In the genomic region with DNA sequence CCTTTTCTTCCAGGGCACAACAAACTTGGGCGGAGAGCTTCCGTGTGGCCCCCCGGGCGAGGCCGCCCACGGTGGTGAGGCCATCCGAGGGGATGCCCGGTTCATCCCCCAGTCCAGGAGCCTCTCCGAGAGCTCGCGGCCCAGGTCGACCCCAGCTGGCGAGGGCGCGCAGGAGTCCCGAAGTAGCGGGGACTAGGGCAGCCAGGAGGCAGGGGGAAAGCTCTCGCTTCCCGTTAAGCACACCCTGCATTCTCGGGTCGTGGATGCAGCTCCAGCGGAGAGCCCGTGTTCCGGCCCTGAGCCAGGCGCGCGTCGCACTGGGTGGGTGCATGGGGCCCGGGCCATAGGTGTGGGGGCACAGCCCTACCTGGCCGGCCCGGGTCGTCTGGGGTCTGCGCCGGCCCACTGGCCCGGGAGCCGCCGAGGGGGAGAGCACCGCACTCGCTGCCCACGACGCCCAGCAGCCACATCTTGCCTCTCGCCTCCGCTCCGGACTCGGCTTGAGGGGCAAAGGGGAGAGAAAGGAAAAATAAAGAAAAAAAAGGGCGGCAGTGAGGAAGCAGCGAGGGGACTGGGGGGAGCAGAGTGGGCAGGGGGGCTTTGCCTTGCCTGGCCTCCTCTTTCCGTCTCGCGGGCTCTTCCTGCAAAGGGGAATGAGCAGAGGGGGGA, we compare ENCODE assay signal across 8 cellular contexts. TPM values are rescaled to one million over a fixed set of nuclear protein-coding genes. Genes with fewer than 3 reads are reported as not detected.
DNase-seq lines count a peak whose midpoint lies in the region; ATAC-seq and TF ChIP-seq lines count a peak whose summit lies in the region.

No MANE protein-coding gene starts in this region.

- H3K9me3 Mint-ChIP-seq in activated B cell treated with CpG ODN at 0.5 μM for 24 hours, result no peaks in the 10 kb centered on the region

- intact Hi-C loops in activated B cell treated with CpG ODN at 0.5 μM for 24 hours (cut with micrococcal nuclease) (loop anchor here (2.0 kb wide), 1 partner anchor 16 kb away; no protein-coding TSS in a partner anchor), left cardiac atrium (cut with DNase I) (loop anchor here in 1 of 2 donors (10.0 kb wide), 1 partner anchor 98 kb away; no protein-coding TSS in a partner anchor)

- H3K27me3 Mint-ChIP-seq in activated B cell treated with CpG ODN at 0.5 μM for 24 hours, result peaks cover 47% of the 10 kb centered on the region

- H3K4me3 ChIP-seq in skeletal muscle cell (ENCODE audit: low read depth, low read length), result peak overlapping the region; percentile 7

- DNase-seq in GM10248 (ENCODE audit: extremely low spot score) (peak; percentile 37), activated B cell treated with CpG ODN at 0.5 μM for 24 hours (peak; percentile 42), left cardiac atrium (peak; percentile 25), skeletal muscle cell (ENCODE audit: low read depth) (no peak), NCI-H510A treated with DMSO at 0.1 percent for 48 hours (lab: John Stamatoyannopoulos, UW) (no peak)

- no peak for TF ChIP-seq CTCF in GM10248 (IDR thresholded peaks at IDR 0.05; ENCODE audit: control extremely low read depth, extremely low read depth, low read depth, missing control alignments)
- no peak for TF ChIP-seq CTCF in activated B cell treated with CpG ODN at 0.5 μM for 24 hours (IDR thresholded peaks at IDR 0.05)

- H3K4me3 Mint-ChIP-seq in activated B cell treated with CpG ODN at 0.5 μM for 24 hours, result peak overlapping the region; percentile 86

- POLR2A ChIA-PET in GM10248 (lab: Yijun Ruan, JAX), result no interaction called here
- POLR2A ChIA-PET in activated B cell treated with CpG ODN at 0.5 μM for 24 hours (lab: Charles Lee), result interaction anchor here (0.6 kb wide), 1 partner anchor 18 kb away, joined by 4 read pairs; no protein-coding TSS in a partner anchor

- H3K27ac Mint-ChIP-seq in activated B cell treated with CpG ODN at 0.5 μM for 24 hours, result no peak overlapping the region

- H3K36me3 Mint-ChIP-seq in activated B cell treated with CpG ODN at 0.5 μM for 24 hours (ENCODE audit: low read depth), result no peaks in the 10 kb centered on the region

- H3K4me1 Mint-ChIP-seq in activated B cell treated with CpG ODN at 0.5 μM for 24 hours, result peaks cover 38% of the 10 kb centered on the region

- CTCF ChIA-PET in GM10248 (lab: Yijun Ruan, JAX), result no interaction called here
- CTCF ChIA-PET in activated B cell treated with CpG ODN at 0.5 μM for 24 hours (lab: Charles Lee), result no interaction called here

- ATAC-seq in activated B cell treated with CpG ODN at 0.5 μM for 24 hours (ENCODE audit: low read depth), result peak; percentile 35
- peak; percentile 11 to 20 for ATAC-seq in left cardiac atrium
- ATAC-seq in HG02588 (IDR thresholded peaks at IDR 0.05; ENCODE audit: unreplicated experiment), result no peak
- ATAC-seq in GM21526 (IDR thresholded peaks at IDR 0.05; ENCODE audit: low FRiP score, unreplicated experiment), result no peak
- ATAC-seq in HG02840 (IDR thresholded peaks at IDR 0.05; ENCODE audit: low FRiP score, unreplicated experiment), result no peak

RNA-seq across cellular contexts. Expression of gene RNF220, which starts 1.8 kb away (rescaled TPM):
- 102 and 103 TPM in 2 replicates for total RNA-seq in activated B cell treated with CpG ODN at 0.5 μM for 24 hours
- total RNA-seq in left cardiac atrium, result 10 to 100 TPM; 67.4 to 68.9 TPM

RNA-seq across cellular contexts. Expression of gene ERI3, which starts 51.8 kb away (rescaled TPM):
- total RNA-seq in activated B cell treated with CpG ODN at 0.5 μM for 24 hours (36.2 and 37.9 TPM in 2 replicates), left cardiac atrium (10 to 100 TPM; 37.8 to 45.0 TPM)

Comparison
In these comparisons a context has a peak if more than half of its experiments do, and no peak if none do; other contexts are left out.
1. DNase-seq: peak in GM10248 (single experiment), activated B cell treated with CpG ODN at 0.5 μM for 24 hours (single experiment) and left cardiac atrium (single experiment); none in skeletal muscle cell (single experiment) and NCI-H510A treated with DMSO at 0.1 percent for 48 hours (single experiment).
2. ATAC-seq: peak in activated B cell treated with CpG ODN at 0.5 μM for 24 hours (single experiment) and left cardiac atrium (2 of 2); none in HG02588 (single experiment), GM21526 (single experiment) and HG02840 (single experiment).